ENCODE assay signal across 1 cellular context in the genomic region with DNA sequence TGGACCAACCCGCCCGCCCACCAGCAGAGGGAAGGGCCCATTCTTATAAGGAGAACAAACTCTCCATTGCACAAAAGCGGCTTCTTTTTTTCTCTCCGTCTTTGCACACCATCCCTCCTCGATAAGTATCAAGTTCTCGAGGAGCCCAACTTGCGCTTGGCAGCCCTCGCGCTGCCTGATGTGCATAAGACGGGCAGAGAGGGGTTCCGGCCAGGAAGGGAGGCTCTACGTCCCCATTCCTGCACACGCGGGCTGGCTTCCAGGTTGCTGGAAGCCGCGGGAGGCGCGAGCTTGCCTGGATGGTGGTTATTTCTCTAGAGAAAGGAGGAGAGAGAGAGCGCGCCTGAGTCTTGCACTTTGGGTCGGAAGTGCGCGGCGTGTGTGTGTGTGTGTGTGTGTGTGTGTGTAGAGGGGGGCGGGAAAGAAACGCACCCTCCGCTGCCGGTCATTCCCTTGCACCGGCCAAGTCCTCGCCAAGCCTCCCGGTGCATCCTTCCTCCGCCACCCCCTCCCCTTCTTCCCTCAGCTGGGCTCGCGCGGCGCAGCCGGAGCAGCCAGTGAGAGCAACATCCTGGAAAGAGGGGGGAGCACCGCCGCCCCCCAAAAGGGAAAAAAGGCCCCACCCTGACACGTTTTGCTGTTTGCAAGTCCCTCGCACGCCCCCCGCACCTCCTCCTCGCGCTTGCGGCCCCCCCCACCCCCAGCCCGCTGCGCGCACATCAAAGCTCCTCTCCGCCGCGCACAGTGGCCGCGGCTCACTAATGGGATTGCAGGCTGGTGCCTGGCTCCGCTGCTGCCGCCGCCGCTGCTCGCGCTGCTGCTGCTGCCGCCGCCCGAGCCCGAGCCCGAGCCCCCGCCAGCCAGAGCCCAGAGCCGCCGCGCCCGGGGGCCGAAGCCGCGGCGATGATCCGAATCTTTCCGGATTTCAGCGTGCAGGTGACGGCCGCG.
TF ChIP-seq lines count a peak whose summit lies in the region.

No MANE protein-coding gene starts in this region.

TF ChIP-seq in H1, 55 proteins besides CTCF, POLR2A, EP300 and RAD21 (continued from another document):
- TF ChIP-seq ASH2L (IDR thresholded peaks at IDR 0.05; ENCODE audit: low read length) = no peak
- no peak for TF ChIP-seq SP2 (IDR thresholded peaks at IDR 0.05; ENCODE audit: low read length)
- no peak; the same call in 1 of the 2 replicates for TF ChIP-seq RBBP5 (IDR thresholded peaks at IDR 0.05; ENCODE audit: borderline replicate concordance, low read depth, low read length)
- TF ChIP-seq, protein P1, sequence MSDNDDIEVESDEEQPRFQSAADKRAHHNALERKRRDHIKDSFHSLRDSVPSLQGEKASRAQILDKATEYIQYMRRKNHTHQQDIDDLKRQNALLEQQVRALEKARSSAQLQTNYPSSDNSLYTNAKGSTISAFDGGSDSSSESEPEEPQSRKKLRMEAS (IDR thresholded peaks at IDR 0.05) = peak; percentile 42; the same call in 1 of the 2 replicates
- no peak for TF ChIP-seq TEAD4 (IDR thresholded peaks at IDR 0.05; ENCODE audit: low read depth, low read length)
- TF ChIP-seq KDM5A (IDR thresholded peaks at IDR 0.05; ENCODE audit: low read length) = no peak
- TF ChIP-seq PHF8 (conservative IDR thresholded peaks at IDR 0.05; ENCODE audit: low read depth, low read length) = 0 out of 2 replicates have a peak, but pooled peaks have one; percentile 23
- TF ChIP-seq, protein P2, sequence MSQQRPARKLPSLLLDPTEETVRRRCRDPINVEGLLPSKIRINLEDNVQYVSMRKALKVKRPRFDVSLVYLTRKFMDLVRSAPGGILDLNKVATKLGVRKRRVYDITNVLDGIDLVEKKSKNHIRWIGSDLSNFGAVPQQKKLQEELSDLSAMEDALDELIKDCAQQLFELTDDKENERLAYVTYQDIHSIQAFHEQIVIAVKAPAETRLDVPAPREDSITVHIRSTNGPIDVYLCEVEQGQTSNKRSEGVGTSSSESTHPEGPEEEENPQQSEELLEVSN (IDR thresholded peaks at IDR 0.05) = no peak
- no peak for TF ChIP-seq YY1 (IDR thresholded peaks at IDR 0.05; ENCODE audit: low read depth, low read length)
- TF ChIP-seq, protein P3, sequence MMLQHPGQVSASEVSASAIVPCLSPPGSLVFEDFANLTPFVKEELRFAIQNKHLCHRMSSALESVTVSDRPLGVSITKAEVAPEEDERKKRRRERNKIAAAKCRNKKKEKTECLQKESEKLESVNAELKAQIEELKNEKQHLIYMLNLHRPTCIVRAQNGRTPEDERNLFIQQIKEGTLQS (IDR thresholded peaks at IDR 0.05; ENCODE audit: insufficient read depth, low read depth, low read length) = no peak
- TF ChIP-seq SIX5 (IDR thresholded peaks at IDR 0.05; ENCODE audit: low read depth, low read length) = no peak
- TF ChIP-seq TAF7 (optimal IDR thresholded peaks at IDR 0.05; ENCODE audit: borderline replicate concordance, low read depth, low read length) = no peak
- TF ChIP-seq CBX8 (IDR thresholded peaks at IDR 0.05; ENCODE audit: borderline replicate concordance, low read depth, low read length) = no peak
- no peak for TF ChIP-seq RFX5 (IDR thresholded peaks at IDR 0.05; ENCODE audit: borderline replicate concordance, low read depth, low read length)
- no peak for TF ChIP-seq BACH1 (IDR thresholded peaks at IDR 0.05; ENCODE audit: low read length)
- TF ChIP-seq, protein P4, sequence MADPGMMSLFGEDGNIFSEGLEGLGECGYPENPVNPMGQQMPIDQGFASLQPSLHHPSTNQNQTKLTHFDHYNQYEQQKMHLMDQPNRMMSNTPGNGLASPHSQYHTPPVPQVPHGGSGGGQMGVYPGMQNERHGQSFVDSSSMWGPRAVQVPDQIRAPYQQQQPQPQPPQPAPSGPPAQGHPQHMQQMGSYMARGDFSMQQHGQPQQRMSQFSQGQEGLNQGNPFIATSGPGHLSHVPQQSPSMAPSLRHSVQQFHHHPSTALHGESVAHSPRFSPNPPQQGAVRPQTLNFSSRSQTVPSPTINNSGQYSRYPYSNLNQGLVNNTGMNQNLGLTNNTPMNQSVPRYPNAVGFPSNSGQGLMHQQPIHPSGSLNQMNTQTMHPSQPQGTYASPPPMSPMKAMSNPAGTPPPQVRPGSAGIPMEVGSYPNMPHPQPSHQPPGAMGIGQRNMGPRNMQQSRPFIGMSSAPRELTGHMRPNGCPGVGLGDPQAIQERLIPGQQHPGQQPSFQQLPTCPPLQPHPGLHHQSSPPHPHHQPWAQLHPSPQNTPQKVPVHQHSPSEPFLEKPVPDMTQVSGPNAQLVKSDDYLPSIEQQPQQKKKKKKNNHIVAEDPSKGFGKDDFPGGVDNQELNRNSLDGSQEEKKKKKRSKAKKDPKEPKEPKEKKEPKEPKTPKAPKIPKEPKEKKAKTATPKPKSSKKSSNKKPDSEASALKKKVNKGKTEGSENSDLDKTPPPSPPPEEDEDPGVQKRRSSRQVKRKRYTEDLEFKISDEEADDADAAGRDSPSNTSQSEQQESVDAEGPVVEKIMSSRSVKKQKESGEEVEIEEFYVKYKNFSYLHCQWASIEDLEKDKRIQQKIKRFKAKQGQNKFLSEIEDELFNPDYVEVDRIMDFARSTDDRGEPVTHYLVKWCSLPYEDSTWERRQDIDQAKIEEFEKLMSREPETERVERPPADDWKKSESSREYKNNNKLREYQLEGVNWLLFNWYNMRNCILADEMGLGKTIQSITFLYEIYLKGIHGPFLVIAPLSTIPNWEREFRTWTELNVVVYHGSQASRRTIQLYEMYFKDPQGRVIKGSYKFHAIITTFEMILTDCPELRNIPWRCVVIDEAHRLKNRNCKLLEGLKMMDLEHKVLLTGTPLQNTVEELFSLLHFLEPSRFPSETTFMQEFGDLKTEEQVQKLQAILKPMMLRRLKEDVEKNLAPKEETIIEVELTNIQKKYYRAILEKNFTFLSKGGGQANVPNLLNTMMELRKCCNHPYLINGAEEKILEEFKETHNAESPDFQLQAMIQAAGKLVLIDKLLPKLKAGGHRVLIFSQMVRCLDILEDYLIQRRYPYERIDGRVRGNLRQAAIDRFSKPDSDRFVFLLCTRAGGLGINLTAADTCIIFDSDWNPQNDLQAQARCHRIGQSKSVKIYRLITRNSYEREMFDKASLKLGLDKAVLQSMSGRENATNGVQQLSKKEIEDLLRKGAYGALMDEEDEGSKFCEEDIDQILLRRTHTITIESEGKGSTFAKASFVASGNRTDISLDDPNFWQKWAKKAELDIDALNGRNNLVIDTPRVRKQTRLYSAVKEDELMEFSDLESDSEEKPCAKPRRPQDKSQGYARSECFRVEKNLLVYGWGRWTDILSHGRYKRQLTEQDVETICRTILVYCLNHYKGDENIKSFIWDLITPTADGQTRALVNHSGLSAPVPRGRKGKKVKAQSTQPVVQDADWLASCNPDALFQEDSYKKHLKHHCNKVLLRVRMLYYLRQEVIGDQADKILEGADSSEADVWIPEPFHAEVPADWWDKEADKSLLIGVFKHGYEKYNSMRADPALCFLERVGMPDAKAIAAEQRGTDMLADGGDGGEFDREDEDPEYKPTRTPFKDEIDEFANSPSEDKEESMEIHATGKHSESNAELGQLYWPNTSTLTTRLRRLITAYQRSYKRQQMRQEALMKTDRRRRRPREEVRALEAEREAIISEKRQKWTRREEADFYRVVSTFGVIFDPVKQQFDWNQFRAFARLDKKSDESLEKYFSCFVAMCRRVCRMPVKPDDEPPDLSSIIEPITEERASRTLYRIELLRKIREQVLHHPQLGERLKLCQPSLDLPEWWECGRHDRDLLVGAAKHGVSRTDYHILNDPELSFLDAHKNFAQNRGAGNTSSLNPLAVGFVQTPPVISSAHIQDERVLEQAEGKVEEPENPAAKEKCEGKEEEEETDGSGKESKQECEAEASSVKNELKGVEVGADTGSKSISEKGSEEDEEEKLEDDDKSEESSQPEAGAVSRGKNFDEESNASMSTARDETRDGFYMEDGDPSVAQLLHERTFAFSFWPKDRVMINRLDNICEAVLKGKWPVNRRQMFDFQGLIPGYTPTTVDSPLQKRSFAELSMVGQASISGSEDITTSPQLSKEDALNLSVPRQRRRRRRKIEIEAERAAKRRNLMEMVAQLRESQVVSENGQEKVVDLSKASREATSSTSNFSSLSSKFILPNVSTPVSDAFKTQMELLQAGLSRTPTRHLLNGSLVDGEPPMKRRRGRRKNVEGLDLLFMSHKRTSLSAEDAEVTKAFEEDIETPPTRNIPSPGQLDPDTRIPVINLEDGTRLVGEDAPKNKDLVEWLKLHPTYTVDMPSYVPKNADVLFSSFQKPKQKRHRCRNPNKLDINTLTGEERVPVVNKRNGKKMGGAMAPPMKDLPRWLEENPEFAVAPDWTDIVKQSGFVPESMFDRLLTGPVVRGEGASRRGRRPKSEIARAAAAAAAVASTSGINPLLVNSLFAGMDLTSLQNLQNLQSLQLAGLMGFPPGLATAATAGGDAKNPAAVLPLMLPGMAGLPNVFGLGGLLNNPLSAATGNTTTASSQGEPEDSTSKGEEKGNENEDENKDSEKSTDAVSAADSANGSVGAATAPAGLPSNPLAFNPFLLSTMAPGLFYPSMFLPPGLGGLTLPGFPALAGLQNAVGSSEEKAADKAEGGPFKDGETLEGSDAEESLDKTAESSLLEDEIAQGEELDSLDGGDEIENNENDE (IDR thresholded peaks at IDR 0.05; ENCODE audit: insufficient replicate concordance, low read length) = no peak
- no peak for TF ChIP-seq SP1 (IDR thresholded peaks at IDR 0.05; ENCODE audit: low read depth, low read length)
- no peak for TF ChIP-seq NANOG (IDR thresholded peaks at IDR 0.05; ENCODE audit: insufficient read depth, low read depth, low read length, poor library complexity, severe bottlenecking)
- TF ChIP-seq JUND (IDR thresholded peaks at IDR 0.05; ENCODE audit: low read length) = no peak
- peak; percentile 73 for TF ChIP-seq KDM4A (IDR thresholded peaks at IDR 0.05; ENCODE audit: low read depth, low read length, severe bottlenecking)
- TF ChIP-seq EZH2 (IDR thresholded peaks at IDR 0.05; ENCODE audit: low read depth, low read length, severe bottlenecking) = peak; percentile 24
- TF ChIP-seq TAF1 (IDR thresholded peaks at IDR 0.05; ENCODE audit: low read depth, low read length) = no peak; the same call in 1 of the 2 replicates
- no peak for TF ChIP-seq CTBP2 (IDR thresholded peaks at IDR 0.05; ENCODE audit: borderline replicate concordance, insufficient read depth, insufficient read length, low read length)
- no peak for TF ChIP-seq CHD1 (IDR thresholded peaks at IDR 0.05; ENCODE audit: low read depth, low read length)
- no peak for TF ChIP-seq TCF12 (IDR thresholded peaks at IDR 0.05; ENCODE audit: low read depth, low read length)
- TF ChIP-seq, protein P5, sequence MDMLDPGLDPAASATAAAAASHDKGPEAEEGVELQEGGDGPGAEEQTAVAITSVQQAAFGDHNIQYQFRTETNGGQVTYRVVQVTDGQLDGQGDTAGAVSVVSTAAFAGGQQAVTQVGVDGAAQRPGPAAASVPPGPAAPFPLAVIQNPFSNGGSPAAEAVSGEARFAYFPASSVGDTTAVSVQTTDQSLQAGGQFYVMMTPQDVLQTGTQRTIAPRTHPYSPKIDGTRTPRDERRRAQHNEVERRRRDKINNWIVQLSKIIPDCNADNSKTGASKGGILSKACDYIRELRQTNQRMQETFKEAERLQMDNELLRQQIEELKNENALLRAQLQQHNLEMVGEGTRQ (IDR thresholded peaks at IDR 0.05; ENCODE audit: low read length) = no peak
- TF ChIP-seq GABPA (IDR thresholded peaks at IDR 0.05; ENCODE audit: borderline replicate concordance, insufficient read depth, low read length) = no peak
- TF ChIP-seq, protein P6, sequence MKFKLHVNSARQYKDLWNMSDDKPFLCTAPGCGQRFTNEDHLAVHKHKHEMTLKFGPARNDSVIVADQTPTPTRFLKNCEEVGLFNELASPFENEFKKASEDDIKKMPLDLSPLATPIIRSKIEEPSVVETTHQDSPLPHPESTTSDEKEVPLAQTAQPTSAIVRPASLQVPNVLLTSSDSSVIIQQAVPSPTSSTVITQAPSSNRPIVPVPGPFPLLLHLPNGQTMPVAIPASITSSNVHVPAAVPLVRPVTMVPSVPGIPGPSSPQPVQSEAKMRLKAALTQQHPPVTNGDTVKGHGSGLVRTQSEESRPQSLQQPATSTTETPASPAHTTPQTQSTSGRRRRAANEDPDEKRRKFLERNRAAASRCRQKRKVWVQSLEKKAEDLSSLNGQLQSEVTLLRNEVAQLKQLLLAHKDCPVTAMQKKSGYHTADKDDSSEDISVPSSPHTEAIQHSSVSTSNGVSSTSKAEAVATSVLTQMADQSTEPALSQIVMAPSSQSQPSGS (IDR thresholded peaks at IDR 0.05; ENCODE audit: low read length) = no peak
- TF ChIP-seq GTF2F1 (IDR thresholded peaks at IDR 0.05; ENCODE audit: borderline replicate concordance, low read depth, low read length) = no peak
- TF ChIP-seq CEBPB (IDR thresholded peaks at IDR 0.05; ENCODE audit: low read depth, low read length) = no peak
- TF ChIP-seq SIRT6 (IDR thresholded peaks at IDR 0.05; ENCODE audit: low read length) = no peak
- peak; percentile 37; the same call in 1 of the 2 replicates for TF ChIP-seq SUZ12 (IDR thresholded peaks at IDR 0.05; ENCODE audit: low read length)
- no peak for TF ChIP-seq CREB1 (IDR thresholded peaks at IDR 0.05)
